In genomic region chr17:38864636-38865398, GRCh38 we compare ENCODE assay signal across 12 cellular contexts. TPM values are rescaled to one million over a fixed set of nuclear protein-coding genes. Genes with fewer than 3 reads are reported as not detected.
DNase-seq lines count a peak whose midpoint lies in the region; ATAC-seq, FAIRE-seq and TF ChIP-seq lines count a peak whose summit lies in the region.
"Had no signal": no experiment of that assay in that cellular context is flagged by ENCODE, and none has a peak within 500 bp of the region (broad histone marks: within the 10 kb centered on the region; RNA-seq: fewer than 3 reads in every experiment).

No MANE protein-coding gene starts in this region.

- WGBS in A549 (ENCODE audit: missing lambda C conversion rate): 59% methylated on average over 11 of the region's 11 CpGs
- 60 to 68% (median 65%) methylated on average over 11 of the region's 11 CpGs for WGBS in small intestine, 3 donors

- peak in 1 of 2 experiments; percentile 59; a peak in 2 of 5 replicates for TF ChIP-seq RAD21 in A549 (conservative IDR thresholded peaks at IDR 0.05 in 1 of 2, IDR thresholded peaks at IDR 0.05 in 1 of 2)

- H3K4me2 ChIP-seq in A549: no peak overlapping the region
- no peak overlapping the region for H3K4me2 ChIP-seq in GM23338

- no peak for TF ChIP-seq EP300 in A549 (IDR thresholded peaks at IDR 0.05)

- H3K27me3 Mint-ChIP-seq in GM23338 (ENCODE audit: insufficient read depth, low read depth, poor library complexity): peaks cover 45% of the 10 kb centered on the region
- H3K27me3 Mint-ChIP-seq in activated naive CD8-positive, alpha-beta T cell treated with anti-CD3 and anti-CD28 coated beads for 36 hours: peaks cover 11% of the 10 kb centered on the region

- no peak for FAIRE-seq in A549 (lab: Jason Lieb, UNC)
- no peak for FAIRE-seq in small intestine (lab: Jason Lieb, UNC)

- H2AFZ ChIP-seq in GM23338: no peak overlapping the region

- H3K4me1 ChIP-seq in A549 (peaks cover 8% of the 10 kb centered on the region; the same call in 1 of the 3 replicates), GM23338 (ENCODE audit: insufficient read depth) (no peaks in the 10 kb centered on the region), small intestine (ENCODE audit: control insufficient read depth in 2 of 2, insufficient read depth in 1 of 2, low read depth in 1 of 2, low read length in 1 of 2) (no peaks in the 10 kb centered on the region)

- no peak overlapping the region for H3K4me3 Mint-ChIP-seq in GM23338
- no peak overlapping the region for H3K4me3 Mint-ChIP-seq in activated naive CD8-positive, alpha-beta T cell treated with anti-CD3 and anti-CD28 coated beads for 36 hours

- no peaks in the 10 kb centered on the region for H3K9me2 ChIP-seq in GM23338 (ENCODE audit: insufficient read depth)

- H3K27ac ChIP-seq in A549 (no peak overlapping the region), GM23338 (ENCODE audit: low read depth) (0 out of 2 replicates have a peak overlapping the region, but pooled peaks have one; percentile 52), RWPE1 (peak overlapping the region; percentile 81), small intestine (ENCODE audit: low read depth in 1 of 2, low read length in 1 of 2) (no peak overlapping the region)
- H3K27ac ChIP-seq: heart left ventricle had no signal

- peaks cover 7% of the 10 kb centered on the region for H3K4me1 Mint-ChIP-seq in GM23338
- H3K4me1 Mint-ChIP-seq in activated naive CD8-positive, alpha-beta T cell treated with anti-CD3 and anti-CD28 coated beads for 36 hours: peaks cover 25% of the 10 kb centered on the region

- H3K9me3 Mint-ChIP-seq in GM23338: peaks cover 13% of the 10 kb centered on the region; the same call in 2 of the 3 replicates
- H3K9me3 Mint-ChIP-seq in activated naive CD8-positive, alpha-beta T cell treated with anti-CD3 and anti-CD28 coated beads for 36 hours: peaks cover 3% of the 10 kb centered on the region
- H3K9me3 Mint-ChIP-seq: activated naive CD4-positive, alpha-beta T cell treated with anti-CD3 and anti-CD28 coated beads, Interleukin-2, amount 50 U/mL, for 72 hours had no signal

- no peak for TF ChIP-seq POLR2A in A549 (IDR thresholded peaks at IDR 0.05; ENCODE audit: low read length)

- 0 out of 2 replicates have a peak, but pooled peaks cover 7% of the 10 kb centered on the region for H3F3A ChIP-seq in GM23338 (replicated peaks; ENCODE audit: low read depth)

- H3K27me3 ChIP-seq in GM23338 (ENCODE audit: insufficient read depth) (no peaks in the 10 kb centered on the region), small intestine (ENCODE audit: control insufficient read depth in 2 of 2, insufficient read depth in 2 of 2, low read length in 2 of 2) (no peaks in the 10 kb centered on the region)
- H3K27me3 ChIP-seq: heart left ventricle had no signal

- TF ChIP-seq CTCF in A549 (IDR thresholded peaks at IDR 0.05): peak; percentile 34; the same call in 2 of the 3 replicates
- peak; percentile 62 to 75 for TF ChIP-seq CTCF in GM23338 (conservative IDR thresholded peaks at IDR 0.05; ENCODE audit: low read depth in 2 of 2)
- TF ChIP-seq CTCF in RWPE1 (conservative IDR thresholded peaks at IDR 0.05; ENCODE audit: low read depth): no peak
- TF ChIP-seq CTCF in fibroblast of mammary gland (conservative IDR thresholded peaks at IDR 0.05; ENCODE audit: control insufficient read depth, insufficient read depth, low read depth, low read length): peak; percentile 51

- H3K36me3 Mint-ChIP-seq in GM23338 (ENCODE audit: low read depth): peaks cover 6% of the 10 kb centered on the region
- H3K36me3 Mint-ChIP-seq in activated naive CD8-positive, alpha-beta T cell treated with anti-CD3 and anti-CD28 coated beads for 36 hours: peaks cover 4% of the 10 kb centered on the region

- no peaks in the 10 kb centered on the region for H3K9me3 ChIP-seq in A549
- no peaks in the 10 kb centered on the region for H3K9me3 ChIP-seq in small intestine (ENCODE audit: control insufficient read depth, low read depth)
- H3K9me3 ChIP-seq: heart left ventricle had no signal

- no peak for ATAC-seq in A549
- peak; percentile 2; the same call in 1 of the 3 replicates for ATAC-seq in GM23338
- ATAC-seq in GM21529 (IDR thresholded peaks at IDR 0.05; ENCODE audit: unreplicated experiment): no peak
- ATAC-seq: activated naive CD4-positive, alpha-beta T cell treated with anti-CD3 and anti-CD28 coated beads, Interleukin-2, amount 50 U/mL, for 72 hours; heart left ventricle had no signal

- H3K4me3 ChIP-seq in A549 (no peak overlapping the region), GM23338 (no peak overlapping the region), fibroblast of mammary gland (ENCODE audit: control insufficient read depth, low read depth, low read length) (no peak overlapping the region), small intestine (ENCODE audit: low read depth in 1 of 2, low read length in 2 of 2) (no peak overlapping the region)
- H3K4me3 ChIP-seq: heart left ventricle had no signal

- H3K36me3 ChIP-seq in GM23338 (ENCODE audit: insufficient read depth): no peaks in the 10 kb centered on the region
- H3K36me3 ChIP-seq in small intestine (ENCODE audit: control insufficient read depth in 2 of 2, insufficient read depth in 2 of 2, low read length in 2 of 2): no peaks in the 10 kb centered on the region
- H3K36me3 ChIP-seq: heart left ventricle had no signal

- DNase-seq in A549 (ENCODE audit: low read depth in 1 of 2, low spot score in 1 of 2) (peak in 1 of 2 experiments; percentile 78), GM23338 (ENCODE audit: low spot score) (peak; percentile 80), RWPE1 (ENCODE audit: low spot score) (no peak), fibroblast of mammary gland (ENCODE audit: low read depth) (peak; percentile 59), small intestine (no peak), epidermal melanocyte (ENCODE audit: insufficient read length, low spot score) (no peak)
- no peak for DNase-seq in activated naive CD8-positive, alpha-beta T cell treated with anti-CD3 and anti-CD28 coated beads for 36 hours
- DNase-seq: DMS79 treated with DMSO at 0.1 percent for 48 hours, NCI-H1436 had no signal

- no peaks in the 10 kb centered on the region for H4K20me1 ChIP-seq in GM23338 (replicated peaks; ENCODE audit: insufficient read depth)

- H3K79me2 ChIP-seq in GM23338 (replicated peaks; ENCODE audit: insufficient read depth): no peaks in the 10 kb centered on the region

- CTCF ChIA-PET in A549 (lab: Yijun Ruan, JAX) (interaction anchor here (0.5 to 1.4 kb wide), 4 partner anchors 10 to 529 kb away, joined by 3 to 7 read pairs (median 3); no protein-coding TSS in a partner anchor), RWPE1 (lab: Yijun Ruan, JAX) (interaction anchor here (0.6 to 0.7 kb wide), 3 partner anchors 8 to 422 kb away, joined by 3 to 5 read pairs (median 3); no protein-coding TSS in a partner anchor)

- POLR2A ChIA-PET in A549 (lab: Yijun Ruan, JAX) (no interaction called here), RWPE1 (lab: Yijun Ruan, JAX; ENCODE audit: low non-redundant PET) (no interaction called here)

- H3K27ac Mint-ChIP-seq in GM23338: no peak overlapping the region
- no peak overlapping the region for H3K27ac Mint-ChIP-seq in activated naive CD8-positive, alpha-beta T cell treated with anti-CD3 and anti-CD28 coated beads for 36 hours
- H3K27ac Mint-ChIP-seq: activated naive CD4-positive, alpha-beta T cell treated with anti-CD3 and anti-CD28 coated beads, Interleukin-2, amount 50 U/mL, for 72 hours had no signal

TF ChIP-seq in GM23338, 12 proteins besides CTCF, POLR2A, EP300 and RAD21 (continues in another document):
- TF ChIP-seq POLR2AphosphoS5 (IDR thresholded peaks at IDR 0.05; ENCODE audit: low read depth): no peak
- no peak for TF ChIP-seq STAT1 (IDR thresholded peaks at IDR 0.05; ENCODE audit: unreplicated experiment)

RNA-seq across cellular contexts. Expression of gene LASP1, which starts 5.0 kb away (rescaled TPM):
- 145 and 152 TPM in 2 replicates for polyA plus RNA-seq in A549 (2011; rRNA removed)
- polyA plus RNA-seq in A549 (2012; cell fraction: cytosol; rRNA removed): 201 and 252 TPM in 2 replicates
- polyA plus RNA-seq in A549 (2012; cell fraction: nucleus; rRNA removed): 247 and 316 TPM in 2 replicates
- 281 to 312 TPM (median 287 TPM) in 3 replicates for polyA plus RNA-seq in A549 (2017; fragmentation: RNase III; extraction: RNeasy Plus Mini Kit Qiagen cat#74134 plus additional on column Dnase treatment)
- 197 TPM in 2 replicates for polyA minus RNA-seq in A549 (2011; rRNA and poly(A)+ RNA removed)
- total RNA-seq in GM23338 (2014; rRNA removed; shearing (Covaris generic)): 139 and 173 TPM in 2 replicates
- 48.5 and 48.7 TPM in 2 replicates for polyA plus RNA-seq in GM23338 (2016; fragmentation: Nextera tagmentation; extraction: Ambion mirVana)
- 100 to 1,000 TPM; 131 TPM for total RNA-seq in activated naive CD8-positive, alpha-beta T cell treated with anti-CD3 and anti-CD28 coated beads for 36 hours
- 100 to 1,000 TPM; 152 to 257 (median 213) TPM for polyA plus RNA-seq in small intestine

RNA-seq across cellular contexts. Expression of gene RPL23, which starts 11.3 kb away (rescaled TPM):
- polyA plus RNA-seq in A549 (2011; rRNA removed) (2,297 and 2,715 TPM in 2 replicates), A549 (2017; fragmentation: RNase III; extraction: RNeasy Plus Mini Kit Qiagen cat#74134 plus additional on column Dnase treatment) (2,814 to 3,171 TPM (median 2,969 TPM) in 3 replicates), GM23338 (2016; fragmentation: Nextera tagmentation; extraction: Ambion mirVana) (4,267 and 4,484 TPM in 2 replicates), small intestine (1,000 to 10,000 TPM; 1,251 to 3,207 (median 2,524) TPM)
- polyA plus RNA-seq in A549 (2012; cell fraction: cytosol; rRNA removed): 1,824 and 2,393 TPM in 2 replicates
- 368 and 737 TPM in 2 replicates for polyA plus RNA-seq in A549 (2012; cell fraction: nucleus; rRNA removed)
- polyA minus RNA-seq in A549 (2011; rRNA and poly(A)+ RNA removed): 307 and 414 TPM in 2 replicates
- total RNA-seq in GM23338 (2014; rRNA removed; shearing (Covaris generic)): 877 and 957 TPM in 2 replicates
- 1,000 to 10,000 TPM; 1,956 to 1,966 TPM for total RNA-seq in activated naive CD8-positive, alpha-beta T cell treated with anti-CD3 and anti-CD28 coated beads for 36 hours

RNA-seq across cellular contexts. Expression of gene CWC25, which starts 39.7 kb away (rescaled TPM):
- polyA plus RNA-seq in A549 (2011; rRNA removed) (34.1 and 34.5 TPM in 2 replicates), A549 (2017; fragmentation: RNase III; extraction: RNeasy Plus Mini Kit Qiagen cat#74134 plus additional on column Dnase treatment) (22.5 to 24.2 TPM (median 23.1 TPM) in 3 replicates), GM23338 (2016; fragmentation: Nextera tagmentation; extraction: Ambion mirVana) (28.4 and 29.8 TPM in 2 replicates), small intestine (10 to 100 TPM; 12.6 to 61.1 (median 45.7) TPM)
- polyA plus RNA-seq in A549 (2012; cell fraction: cytosol; rRNA removed): 16.9 and 17.1 TPM in 2 replicates
- polyA plus RNA-seq in A549 (2012; cell fraction: nucleus; rRNA removed): 30.5 and 51.7 TPM in 2 replicates
- 14.2 and 19.6 TPM in 2 replicates for polyA minus RNA-seq in A549 (2011; rRNA and poly(A)+ RNA removed)
- 6.4 and 11.6 TPM in 2 replicates for total RNA-seq in GM23338 (2014; rRNA removed; shearing (Covaris generic))
- 10 to 100 TPM; 22.3 to 25.6 TPM for total RNA-seq in activated naive CD8-positive, alpha-beta T cell treated with anti-CD3 and anti-CD28 coated beads for 36 hours

Comparison
In these comparisons a context has a peak if more than half of its experiments do, and no peak if none do; other contexts are left out.
1. DNase-seq: peak in GM23338 (single experiment) and fibroblast of mammary gland (single experiment); none in RWPE1 (single experiment), activated naive CD8-positive, alpha-beta T cell treated with anti-CD3 and anti-CD28 coated beads for 36 hours (single experiment), small intestine (single experiment) and epidermal melanocyte (single experiment).
2. H3K27ac ChIP-seq: peak in GM23338 (single experiment) and RWPE1 (single experiment); none in A549 (0 of 2) and small intestine (0 of 2).